In genomic region chr19:16382775-16383543, GRCh38 we compare ENCODE assay signal across 8 cellular contexts. TPM values are rescaled to one million over a fixed set of nuclear protein-coding genes. Genes with fewer than 3 reads are reported as not detected.
A peak's percentile ranks its signal among the peaks of the same experiment; 100 is the strongest.
DNase-seq lines count a peak whose midpoint lies in the region; FAIRE-seq and TF ChIP-seq lines count a peak whose summit lies in the region.

No MANE protein-coding gene starts in this region.

- H3K27ac ChIP-seq in astrocyte (ENCODE audit: low read depth, low read length) (no peak overlapping the region), vagina (peak overlapping the region; percentile 77)

- H3K27me3 ChIP-seq in Loucy (ENCODE audit: insufficient read depth, low read length, poor library complexity, severe bottlenecking) (no peaks in the 10 kb centered on the region), astrocyte (ENCODE audit: insufficient read depth, low read length) (no peaks in the 10 kb centered on the region), vagina (no peaks in the 10 kb centered on the region)

- H2AFZ ChIP-seq in Loucy (ENCODE audit: low read length) (no peak overlapping the region), astrocyte (ENCODE audit: low read depth, low read length) (no peak overlapping the region)

- H3K4me3 Mint-ChIP-seq in astrocyte (ENCODE audit: unreplicated experiment): no peak overlapping the region

- in situ Hi-C loops in G401 (cut with HindIII; ENCODE audit: low sequenced_read_pairs): no loop called here

- no peak overlapping the region for H3K27ac Mint-ChIP-seq in astrocyte (ENCODE audit: unreplicated experiment)

- peaks cover 2% of the 10 kb centered on the region for H3K36me3 Mint-ChIP-seq in astrocyte (ENCODE audit: low read depth, unreplicated experiment)

- H4K20me1 ChIP-seq in Loucy (ENCODE audit: insufficient read depth, low read length, poor library complexity, severe bottlenecking) (no peaks in the 10 kb centered on the region), astrocyte (ENCODE audit: insufficient read depth, low read length) (peaks cover 14% of the 10 kb centered on the region)

- H3K36me3 ChIP-seq in Loucy (ENCODE audit: insufficient read depth, low read length) (peaks cover 33% of the 10 kb centered on the region; the same call in 1 of the 2 replicates), astrocyte (ENCODE audit: insufficient read depth, low read length) (peaks cover 4% of the 10 kb centered on the region), vagina (peaks cover 0 to 30% of the 10 kb centered on the region in 2 donors)

- no peaks in the 10 kb centered on the region for H3K9me2 ChIP-seq in Loucy (replicated peaks; ENCODE audit: low read depth, low read length)

- FAIRE-seq in astrocyte (lab: Jason Lieb, UNC): no peak

- H3K79me2 ChIP-seq in Loucy (ENCODE audit: insufficient read depth, low read length) (no peaks in the 10 kb centered on the region), astrocyte (ENCODE audit: insufficient read depth, low read length) (no peaks in the 10 kb centered on the region)

- H3K4me1 ChIP-seq in Loucy (ENCODE audit: insufficient read depth, low read length, poor library complexity, severe bottlenecking) (no peaks in the 10 kb centered on the region), astrocyte (ENCODE audit: insufficient read depth, low read length) (peaks cover 7% of the 10 kb centered on the region), vagina (peaks cover 22% of the 10 kb centered on the region)

- H3K4me3 ChIP-seq in Loucy (ENCODE audit: low read length, poor library complexity, severe bottlenecking): no peak overlapping the region
- no peak overlapping the region for H3K4me3 ChIP-seq in astrocyte (ENCODE audit: insufficient read depth, low read depth, low read length)
- H3K4me3 ChIP-seq in vagina: no peak overlapping the region

- no peak for TF ChIP-seq POLR2A in vagina (IDR thresholded peaks at IDR 0.05)

- intact Hi-C loops in vagina (cut with DNase I): loop anchor here (2.0 to 5.0 kb wide), 2 partner anchors 56 to 136 kb away; no protein-coding TSS in a partner anchor

- DNase-seq in G401 (ENCODE audit: low spot score): peak; percentile 91
- DNase-seq in T-helper 22 cell (ENCODE audit: low read depth): peak; percentile 56
- DNase-seq in astrocyte (ENCODE audit: low read depth): peak; percentile 57
- DNase-seq in hepatic stellate cell (ENCODE audit: low spot score): peak; percentile 97
- peak; percentile 45 for DNase-seq in renal cortical epithelial cell (ENCODE audit: low read depth)
- no peak for DNase-seq in vagina (ENCODE audit: extremely low spot score in 2 of 2)
- DNase-seq in NCI-H446 treated with DMSO at 0.1 percent for 48 hours (lab: John Stamatoyannopoulos, UW): no peak

- no peak overlapping the region for H3K9ac ChIP-seq in Loucy (ENCODE audit: low read depth, low read length, poor library complexity, severe bottlenecking)
- H3K9ac ChIP-seq in astrocyte (ENCODE audit: low read length): peak overlapping the region; percentile 16

- H3K9me3 Mint-ChIP-seq in astrocyte (ENCODE audit: unreplicated experiment): no peaks in the 10 kb centered on the region

- H3K4me2 ChIP-seq in Loucy (ENCODE audit: low read depth, low read length, poor library complexity, severe bottlenecking) (no peak overlapping the region), astrocyte (ENCODE audit: low read length) (no peak overlapping the region)

- peak; percentile 76 for TF ChIP-seq CTCF in Loucy (conservative IDR thresholded peaks at IDR 0.05; ENCODE audit: low read length)
- TF ChIP-seq CTCF in astrocyte (IDR thresholded peaks at IDR 0.05; ENCODE audit: insufficient read depth, low read depth, low read length): peak; percentile 75
- peak; percentile 54 to 87 (median 80) for TF ChIP-seq CTCF in vagina (IDR thresholded peaks at IDR 0.05)

- H3F3A ChIP-seq in Loucy (ENCODE audit: low read depth): no peaks in the 10 kb centered on the region

- H3K4me1 Mint-ChIP-seq in astrocyte (ENCODE audit: low read depth, unreplicated experiment): no peaks in the 10 kb centered on the region

- no peaks in the 10 kb centered on the region for H3K27me3 Mint-ChIP-seq in astrocyte (ENCODE audit: low read depth, unreplicated experiment)

- H3K9me3 ChIP-seq in Loucy (ENCODE audit: insufficient read depth, low read depth, low read length) (no peaks in the 10 kb centered on the region), astrocyte (ENCODE audit: insufficient read depth, low read depth, low read length) (no peaks in the 10 kb centered on the region), vagina (no peaks in the 10 kb centered on the region)

RNA-seq across cellular contexts. Expression of gene KLF2, which starts 58.3 kb away (rescaled TPM):
- 4.8 TPM in 1 of 2 replicates, not detected in the other for total RNA-seq in G401 (2014; rRNA removed; shearing (Covaris generic))
- total RNA-seq in astrocyte (1.9 and 2.0 TPM in 2 replicates), renal cortical epithelial cell (0.17 and 0.45 TPM in 2 replicates), vagina (252 TPM)

Comparison
In these comparisons a context has a peak if more than half of its experiments do, and no peak if none do; other contexts are left out.
1. DNase-seq: peak in G401 (single experiment), T-helper 22 cell (single experiment), astrocyte (single experiment), hepatic stellate cell (single experiment) and renal cortical epithelial cell (single experiment); none in vagina (0 of 2) and NCI-H446 treated with DMSO at 0.1 percent for 48 hours (single experiment).
2. RNA of gene KLF2, which starts 58.3 kb away (total RNA-seq): 252 TPM in vagina (single experiment); 4.8 TPM in G401, 1.9 to 2.0 TPM in astrocyte and 0.17 to 0.45 TPM in renal cortical epithelial cell; every median in the first group is over 10 times any median in the second.
3. Peak in every context shown above with its lines, with median percentiles within 50 percentile points of each other: CTCF ChIP-seq.